In the genomic region with DNA sequence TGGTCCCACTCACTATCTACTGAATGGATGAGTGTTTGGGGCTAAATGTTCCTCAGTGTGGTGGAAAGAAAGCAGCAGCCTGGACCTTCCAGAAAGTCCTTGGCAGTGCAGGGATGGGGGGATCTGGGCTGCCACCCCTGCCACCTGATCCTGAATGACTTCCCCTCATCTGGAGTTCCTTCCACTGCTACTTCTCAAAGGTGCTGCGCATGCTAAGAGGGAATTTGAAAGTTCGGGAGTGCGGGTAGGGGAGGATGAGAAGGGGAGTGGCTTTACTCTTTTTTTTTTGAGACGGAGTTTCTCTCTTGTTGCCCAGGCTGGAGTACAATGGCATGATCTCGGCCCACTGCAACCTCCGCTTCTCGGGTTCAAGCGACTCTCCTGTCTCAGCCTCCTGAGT, we compare ENCODE assay signal across 19 cellular contexts. TPM values are rescaled to one million over a fixed set of nuclear protein-coding genes. Genes with fewer than 3 reads are reported as not detected.
A peak's percentile ranks its signal among the peaks of the same experiment; 100 is the strongest.
DNase-seq lines count a peak whose midpoint lies in the region; ATAC-seq and TF ChIP-seq lines count a peak whose summit lies in the region.
"Had no signal": no experiment of that assay in that cellular context is flagged by ENCODE, and none has a peak within 500 bp of the region (broad histone marks: within the 10 kb centered on the region; RNA-seq: fewer than 3 reads in every experiment).

No MANE protein-coding gene starts in this region.

- H3K4me1 ChIP-seq in ES-I3 (ENCODE audit: insufficient read depth, low read length) = no peaks in the 10 kb centered on the region
- peaks cover 17% of the 10 kb centered on the region for H3K4me1 ChIP-seq in lower lobe of right lung
- no peaks in the 10 kb centered on the region for H3K4me1 ChIP-seq in PC-3 (ENCODE audit: insufficient read depth, low read length)

- no peaks in the 10 kb centered on the region for H3K36me3 Mint-ChIP-seq in T-helper 1 cell treated with Interleukin-12 subunit alpha and Interleukin-12 subunit beta and Interleukin-4 antibody, amounts not matched to agents 30 μg/mL and 1 μg/mL, for 36 hours (ENCODE audit: low read depth)
- H3K36me3 Mint-ChIP-seq in activated naive CD8-positive, alpha-beta T cell treated with anti-CD3 and anti-CD28 coated beads, Interleukin-2, amount 10 ng/mL, durations not matched to agents 7 days and 5 days = no peaks in the 10 kb centered on the region
- no peaks in the 10 kb centered on the region for H3K36me3 Mint-ChIP-seq in naive B cell
- H3K36me3 Mint-ChIP-seq: stimulated activated memory B cell treated with anti-CD40 and anti-IgM and Interleukin-4, amounts not matched to agents 10 μg/mL and 1 μg/mL and 100 μg/mL, for 72 hours had no signal

- POLR2A ChIA-PET in activated naive CD8-positive, alpha-beta T cell treated with anti-CD3 and anti-CD28 coated beads, Interleukin-2, amount 10 ng/mL, durations not matched to agents 7 days and 5 days (lab: Charles Lee) = interaction anchor here (0.6 kb wide), 1 partner anchor 32 kb away, joined by 3 read pairs; no protein-coding TSS in a partner anchor
- POLR2A ChIA-PET in PC-3 (lab: Charles Lee; ENCODE audit: unreplicated experiment) = no interaction called here

- H3K79me2 ChIP-seq in PC-3 (ENCODE audit: low read length) = no peaks in the 10 kb centered on the region

- H3K36me3 ChIP-seq in ES-I3 (ENCODE audit: insufficient read depth, low read length) = no peaks in the 10 kb centered on the region
- H3K36me3 ChIP-seq in lower lobe of right lung = no peaks in the 10 kb centered on the region
- H3K36me3 ChIP-seq in PC-3 (ENCODE audit: low read depth, low read length) = no peaks in the 10 kb centered on the region
- H3K36me3 ChIP-seq: heart right ventricle had no signal

- peak overlapping the region; percentile 44 for H3K4me3 Mint-ChIP-seq in T-helper 1 cell treated with Interleukin-12 subunit alpha and Interleukin-12 subunit beta and Interleukin-4 antibody, amounts not matched to agents 30 μg/mL and 1 μg/mL, for 36 hours
- peak overlapping the region; percentile 22 for H3K4me3 Mint-ChIP-seq in activated naive CD8-positive, alpha-beta T cell treated with anti-CD3 and anti-CD28 coated beads, Interleukin-2, amount 10 ng/mL, durations not matched to agents 7 days and 5 days
- H3K4me3 Mint-ChIP-seq in naive B cell = peak overlapping the region in 7 of 8 donors; percentile 36 to 89 (median 66)

- CTCF ChIA-PET in PC-3 (lab: Charles Lee) = no interaction called here

- TF ChIP-seq CTCF in lower lobe of right lung (IDR thresholded peaks at IDR 0.05) = no peak
- TF ChIP-seq CTCF in PC-3 (conservative IDR thresholded peaks at IDR 0.05; ENCODE audit: low read depth, low read length) = no peak

- H3K4me2 ChIP-seq in PC-3 (ENCODE audit: low read length) = no peak overlapping the region

- peaks cover 35% of the 10 kb centered on the region for H3K27me3 ChIP-seq in lower lobe of right lung (ENCODE audit: low read depth)
- no peaks in the 10 kb centered on the region for H3K27me3 ChIP-seq in PC-3 (ENCODE audit: low read length)

- H3F3A ChIP-seq in PC-3 (ENCODE audit: low read length, unreplicated experiment) = no peaks in the 10 kb centered on the region

- H3K4me1 Mint-ChIP-seq in T-helper 1 cell treated with Interleukin-12 subunit alpha and Interleukin-12 subunit beta and Interleukin-4 antibody, amounts not matched to agents 30 μg/mL and 1 μg/mL, for 36 hours (ENCODE audit: low read depth) = no peaks in the 10 kb centered on the region
- peaks cover 4% of the 10 kb centered on the region for H3K4me1 Mint-ChIP-seq in activated naive CD8-positive, alpha-beta T cell treated with anti-CD3 and anti-CD28 coated beads, Interleukin-2, amount 10 ng/mL, durations not matched to agents 7 days and 5 days
- peaks cover 0 to 7% (median 4%) of the 10 kb centered on the region in 3 donors for H3K4me1 Mint-ChIP-seq in naive B cell
- H3K4me1 Mint-ChIP-seq: stimulated activated memory B cell treated with anti-CD40 and anti-IgM and Interleukin-4, amounts not matched to agents 10 μg/mL and 1 μg/mL and 100 μg/mL, for 72 hours had no signal

- no peaks in the 10 kb centered on the region for H3K9me3 Mint-ChIP-seq in T-helper 1 cell treated with Interleukin-12 subunit alpha and Interleukin-12 subunit beta and Interleukin-4 antibody, amounts not matched to agents 30 μg/mL and 1 μg/mL, for 36 hours
- no peaks in the 10 kb centered on the region for H3K9me3 Mint-ChIP-seq in activated naive CD8-positive, alpha-beta T cell treated with anti-CD3 and anti-CD28 coated beads, Interleukin-2, amount 10 ng/mL, durations not matched to agents 7 days and 5 days
- H3K9me3 Mint-ChIP-seq in naive B cell = peaks cover 0 to 2% (median 0%) of the 10 kb centered on the region in 7 donors
- H3K9me3 Mint-ChIP-seq: stimulated activated memory B cell treated with anti-CD40 and anti-IgM and Interleukin-4, amounts not matched to agents 10 μg/mL and 1 μg/mL and 100 μg/mL, for 72 hours had no signal

- no TSS peak for BruUV-seq in PC-3 (replicated peaks; lab: Mats Ljungman, UMichigan)

- no peak overlapping the region for H3K27ac Mint-ChIP-seq in T-helper 1 cell treated with Interleukin-12 subunit alpha and Interleukin-12 subunit beta and Interleukin-4 antibody, amounts not matched to agents 30 μg/mL and 1 μg/mL, for 36 hours
- no peak overlapping the region for H3K27ac Mint-ChIP-seq in activated naive CD8-positive, alpha-beta T cell treated with anti-CD3 and anti-CD28 coated beads, Interleukin-2, amount 10 ng/mL, durations not matched to agents 7 days and 5 days
- peak overlapping the region in 1 of 6 donors; percentile 54 for H3K27ac Mint-ChIP-seq in naive B cell
- H3K27ac Mint-ChIP-seq: progenitor cell of endocrine pancreas; stimulated activated memory B cell treated with anti-CD40 and anti-IgM and Interleukin-4, amounts not matched to agents 10 μg/mL and 1 μg/mL and 100 μg/mL, for 72 hours had no signal

- ATAC-seq in activated naive CD8-positive, alpha-beta T cell treated with anti-CD3 and anti-CD28 coated beads, Interleukin-2, amount 10 ng/mL, durations not matched to agents 7 days and 5 days (ENCODE audit: low read depth) = no peak
- ATAC-seq in naive B cell (ENCODE audit: low read depth in 2 of 2) (no peak), lower lobe of right lung (no peak), PC-3 (no peak)

- no peak overlapping the region for H3K4me3 ChIP-seq in lower lobe of right lung
- no peak overlapping the region for H3K4me3 ChIP-seq in PC-3 (ENCODE audit: low read length)

- H3K9me3 ChIP-seq in ES-I3 (ENCODE audit: control insufficient read depth, insufficient read depth, low read length) = no peaks in the 10 kb centered on the region
- no peaks in the 10 kb centered on the region for H3K9me3 ChIP-seq in lower lobe of right lung
- no peaks in the 10 kb centered on the region for H3K9me3 ChIP-seq in PC-3 (ENCODE audit: low read length)
- H3K9me3 ChIP-seq: heart right ventricle had no signal

- H4K20me1 ChIP-seq in PC-3 (ENCODE audit: low read length) = no peaks in the 10 kb centered on the region

- peaks cover 56% of the 10 kb centered on the region for H3K27me3 Mint-ChIP-seq in T-helper 1 cell treated with Interleukin-12 subunit alpha and Interleukin-12 subunit beta and Interleukin-4 antibody, amounts not matched to agents 30 μg/mL and 1 μg/mL, for 36 hours (ENCODE audit: low read depth)
- peaks cover 48% of the 10 kb centered on the region for H3K27me3 Mint-ChIP-seq in activated naive CD8-positive, alpha-beta T cell treated with anti-CD3 and anti-CD28 coated beads, Interleukin-2, amount 10 ng/mL, durations not matched to agents 7 days and 5 days
- H3K27me3 Mint-ChIP-seq in naive B cell = peaks cover 21 to 61% (median 30%) of the 10 kb centered on the region in 3 donors

- no peak overlapping the region for H3K27ac ChIP-seq in lower lobe of right lung
- H3K27ac ChIP-seq in PC-3 (ENCODE audit: low read length) = no peak overlapping the region
- H3K27ac ChIP-seq: heart right ventricle had no signal

- no peaks in the 10 kb centered on the region for H3K9me2 ChIP-seq in PC-3 (replicated peaks; ENCODE audit: low read length)

- H3K9ac ChIP-seq in ES-I3 (ENCODE audit: low read depth, low read length) (peak overlapping the region; percentile 69), PC-3 (ENCODE audit: low read length) (no peak overlapping the region)

- DNase-seq in T-helper 1 cell (no peak), naive B cell (no peak), lower lobe of right lung (no peak), cortex of kidney (lab: John Stamatoyannopoulos, UW) (no peak), PC-3 (no peak)
- no peak for DNase-seq in activated naive CD8-positive, alpha-beta T cell treated with anti-CD3 and anti-CD28 coated beads, Interleukin-2, amount 10 ng/mL, durations not matched to agents 7 days and 5 days
- DNase-seq: 8988T; caudate nucleus; effector CD8-positive, alpha-beta T cell; heart right ventricle; NCI-H1105; NCI-H774; small intestine had no signal

- H2AFZ ChIP-seq in PC-3 (ENCODE audit: low read length) = no peak overlapping the region

- intact Hi-C loops in lower lobe of right lung (cut with DNase I) = no loop called here
- intact Hi-C loops in PC-3 (cut with micrococcal nuclease) = no loop called here

RNA-seq across cellular contexts. Expression of gene KLRG2, which starts 1.4 kb away (rescaled TPM):
- total RNA-seq in activated naive CD8-positive, alpha-beta T cell treated with anti-CD3 and anti-CD28 coated beads, Interleukin-2, amount 10 ng/mL, durations not matched to agents 7 days and 5 days = not detected
- not detected for polyA plus RNA-seq in naive B cell (ENCODE audit: low read depth in 6 of 6)
- total RNA-seq in lower lobe of right lung = 7.7 TPM
- total RNA-seq in PC-3 (2014; rRNA removed) = 2.2 and 3.3 TPM in 2 replicates
- total RNA-seq: left lobe of liver, urinary bladder had no signal
- polyA plus RNA-seq: heart right ventricle, small intestine had no signal

RNA-seq across cellular contexts. Expression of gene CLEC2L, which starts 41.4 kb away (rescaled TPM):
- not detected for total RNA-seq in activated naive CD8-positive, alpha-beta T cell treated with anti-CD3 and anti-CD28 coated beads, Interleukin-2, amount 10 ng/mL, durations not matched to agents 7 days and 5 days
- polyA plus RNA-seq in naive B cell (ENCODE audit: low read depth in 6 of 6) = not detected
- not detected for total RNA-seq in lower lobe of right lung
- total RNA-seq in PC-3 (2014; rRNA removed) = not detected in 2 replicates
- total RNA-seq: left lobe of liver, progenitor cell of endocrine pancreas had no signal
